In genomic region chr2:114661926-114662670, GRCh38 we compare ENCODE assay signal across 8 cellular contexts.
DNase-seq lines count a peak whose midpoint lies in the region; ATAC-seq and TF ChIP-seq lines count a peak whose summit lies in the region.

No MANE protein-coding gene starts in this region.

- no peaks in the 10 kb centered on the region for H3K36me3 ChIP-seq in HAP-1 (replicated peaks)

- no peaks in the 10 kb centered on the region for H3K9me3 Mint-ChIP-seq in T-helper 2 cell treated with Interferon-gamma antibody and Interleukin-4, amounts not matched to agents 5 μg/mL and 100 μg/mL, for 36 hours

- no peaks in the 10 kb centered on the region for H3K4me1 ChIP-seq in HAP-1

- H3K27me3 ChIP-seq in HAP-1 (ENCODE audit: low read depth) = no peaks in the 10 kb centered on the region

- no peak overlapping the region for H3K27ac Mint-ChIP-seq in T-helper 2 cell treated with Interferon-gamma antibody and Interleukin-4, amounts not matched to agents 5 μg/mL and 100 μg/mL, for 36 hours

- no peaks in the 10 kb centered on the region for H3K9me3 ChIP-seq in HAP-1

- H3K4me3 ChIP-seq in fibroblast of mammary gland (ENCODE audit: control insufficient read depth, low read depth, low read length) = peak overlapping the region; percentile 12
- H3K4me3 ChIP-seq in HAP-1 = no peak overlapping the region

- peak; percentile 71 for ATAC-seq in omental fat pad (ENCODE audit: low FRiP score)

- peak overlapping the region; percentile 72 for H3K4me3 Mint-ChIP-seq in T-helper 2 cell treated with Interferon-gamma antibody and Interleukin-4, amounts not matched to agents 5 μg/mL and 100 μg/mL, for 36 hours

- in situ Hi-C loops in HAP-1 (cut with MboI; ENCODE audit: low sequenced_read_pairs) = no loop called here

- TF ChIP-seq CTCF in fibroblast of mammary gland (conservative IDR thresholded peaks at IDR 0.05; ENCODE audit: control insufficient read depth, insufficient read depth, low read depth, low read length) = no peak
- TF ChIP-seq CTCF in omental fat pad (IDR thresholded peaks at IDR 0.05) = no peak

- peak; percentile 81 for DNase-seq in DMS53 (lab: John Stamatoyannopoulos, UW)
- DNase-seq in T-helper 2 cell treated with Interferon-gamma antibody and Interleukin-4, amounts not matched to agents 5 μg/mL and 100 μg/mL, for 36 hours (ENCODE audit: low spot score) = no peak
- no peak for DNase-seq in fibroblast of mammary gland (ENCODE audit: low read depth)
- DNase-seq in omental fat pad (ENCODE audit: low spot score) = no peak
- DNase-seq in HAP-1 (ENCODE audit: low spot score in 2 of 2) = no peak
- DNase-seq in DMS79 (lab: John Stamatoyannopoulos, UW) = no peak
- DNase-seq in KG1 (lab: John Stamatoyannopoulos, UW) = no peak
- DNase-seq in kidney glomerular epithelial cell (lab: John Stamatoyannopoulos, UW) = no peak

- H3K4me1 Mint-ChIP-seq in T-helper 2 cell treated with Interferon-gamma antibody and Interleukin-4, amounts not matched to agents 5 μg/mL and 100 μg/mL, for 36 hours (ENCODE audit: low read depth) = no peaks in the 10 kb centered on the region

- H3K36me3 Mint-ChIP-seq in T-helper 2 cell treated with Interferon-gamma antibody and Interleukin-4, amounts not matched to agents 5 μg/mL and 100 μg/mL, for 36 hours (ENCODE audit: low read depth) = no peaks in the 10 kb centered on the region

- peaks cover 6% of the 10 kb centered on the region for H3K27me3 Mint-ChIP-seq in T-helper 2 cell treated with Interferon-gamma antibody and Interleukin-4, amounts not matched to agents 5 μg/mL and 100 μg/mL, for 36 hours (ENCODE audit: low read depth)
